19 cellular contexts compared by ENCODE assay signal in genomic region chrX:119389854-119390501, GRCh38. TPM values are rescaled to one million over a fixed set of nuclear protein-coding genes. Genes with fewer than 3 reads are reported as not detected.
DNase-seq lines count a peak whose midpoint lies in the region; ATAC-seq and TF ChIP-seq lines count a peak whose summit lies in the region.
"Had no signal": no experiment of that assay in that cellular context is flagged by ENCODE, and none has a peak within 500 bp of the region (broad histone marks: within the 10 kb centered on the region; RNA-seq: fewer than 3 reads in every experiment).

No MANE protein-coding gene starts in this region.

- H4K20me1 ChIP-seq in OCI-LY7 (ENCODE audit: insufficient read depth, low read length), result no peaks in the 10 kb centered on the region

- no peak overlapping the region for H3K9ac ChIP-seq in neuronal stem cell (ENCODE audit: low read depth, low read length, poor library complexity)
- H3K9ac ChIP-seq: parathyroid adenoma had no signal

- no peaks in the 10 kb centered on the region for H3K79me2 ChIP-seq in OCI-LY7 (ENCODE audit: insufficient read depth, low read depth, low read length)
- H3K79me2 ChIP-seq: parathyroid adenoma had no signal

- H4K8ac ChIP-seq in neuronal stem cell (ENCODE audit: low read depth, low read length), result no peak overlapping the region

- ATAC-seq in foreskin keratinocyte, result no peak
- ATAC-seq: esophagus mucosa, heart left ventricle had no signal

- H3K9me3 ChIP-seq in OCI-LY7 (ENCODE audit: low read length), result no peaks in the 10 kb centered on the region
- H3K9me3 ChIP-seq in neuronal stem cell (replicated peaks in 1 of 2; ENCODE audit: control insufficient read depth in 2 of 2, insufficient read depth in 1 of 2, low read depth in 1 of 2, low read length in 2 of 2), result no peaks in the 10 kb centered on the region
- H3K9me3 ChIP-seq: BE2C, tibial artery had no signal

- no peaks in the 10 kb centered on the region for H3K9me2 ChIP-seq in OCI-LY7 (ENCODE audit: insufficient read depth, low read length)

- H3K27me3 ChIP-seq in neuronal stem cell (ENCODE audit: control insufficient read depth in 3 of 3, insufficient read depth in 3 of 3, low read depth in 1 of 3, low read length in 3 of 3) (peaks cover 0 to 3% (median 0%) of the 10 kb centered on the region in 3 experiments), foreskin keratinocyte (no peaks in the 10 kb centered on the region)
- H3K27me3 ChIP-seq: BE2C, tibial artery had no signal

- H3K4me2 ChIP-seq in OCI-LY7 (ENCODE audit: low read length), result peak overlapping the region; percentile 20; the same call in 1 of the 2 replicates
- no peak overlapping the region for H3K4me2 ChIP-seq in neuronal stem cell (ENCODE audit: insufficient read depth, low read length, poor library complexity, severe bottlenecking)

- H3K79me1 ChIP-seq in neuronal stem cell (ENCODE audit: low read depth, low read length), result no peaks in the 10 kb centered on the region

- no peak overlapping the region for H2AK5ac ChIP-seq in neuronal stem cell (ENCODE audit: low read depth, low read length)

- no peak overlapping the region for H4K91ac ChIP-seq in neuronal stem cell (ENCODE audit: low read depth, low read length, poor library complexity)

- H3K27ac ChIP-seq in OCI-LY7 (ENCODE audit: low read depth, low read length, poor library complexity, severe bottlenecking) (no peak overlapping the region), neuronal stem cell (replicated peaks; ENCODE audit: low read length) (no peak overlapping the region), foreskin keratinocyte (no peak overlapping the region)
- H3K27ac ChIP-seq: heart left ventricle, parathyroid adenoma, tibial artery had no signal

- no peaks in the 10 kb centered on the region for H3K36me3 ChIP-seq in OCI-LY7 (ENCODE audit: insufficient read depth, low read length)
- no peaks in the 10 kb centered on the region for H3K36me3 ChIP-seq in neuronal stem cell (replicated peaks in 1 of 2; ENCODE audit: control insufficient read depth in 2 of 2, insufficient read depth in 2 of 2, low read length in 2 of 2)
- H3K36me3 ChIP-seq: BE2C, heart left ventricle, tibial artery had no signal

- no peak overlapping the region for H3K14ac ChIP-seq in neuronal stem cell (ENCODE audit: low read length)

- peak; percentile 34; the same call in 1 of the 2 replicates for TF ChIP-seq CTCF in OCI-LY7 (conservative IDR thresholded peaks at IDR 0.05; ENCODE audit: low read length)
- no peak for TF ChIP-seq CTCF in fibroblast of villous mesenchyme (IDR thresholded peaks at IDR 0.05; ENCODE audit: insufficient read depth, low read depth, low read length)
- no peak for TF ChIP-seq CTCF in foreskin keratinocyte (conservative IDR thresholded peaks at IDR 0.05)

- no peak overlapping the region for H3K23ac ChIP-seq in neuronal stem cell (ENCODE audit: low read depth, low read length, poor library complexity)

- no peak overlapping the region for H3K18ac ChIP-seq in neuronal stem cell (ENCODE audit: low read length)

- H3K4me1 ChIP-seq in OCI-LY7 (ENCODE audit: insufficient read depth, low read length, poor library complexity, severe bottlenecking) (no peaks in the 10 kb centered on the region), neuronal stem cell (ENCODE audit: control insufficient read depth in 2 of 2, insufficient read depth in 1 of 2, low read depth in 1 of 2, low read length in 2 of 2) (no peaks in the 10 kb centered on the region), foreskin keratinocyte (no peaks in the 10 kb centered on the region)
- H3K4me1 ChIP-seq: BE2C, heart left ventricle, parathyroid adenoma, tibial artery had no signal

- POLR2A ChIA-PET in HEK293T (lab: Yijun Ruan, JAX) (no interaction called here), OCI-LY7 (lab: Charles Lee) (interaction anchor here (0.6 kb wide), 1 partner anchor 271 kb away, joined by 3 read pairs; no protein-coding TSS in a partner anchor)

- H3K4ac ChIP-seq in neuronal stem cell (ENCODE audit: low read length), result no peak overlapping the region

- H2BK5ac ChIP-seq in neuronal stem cell (ENCODE audit: low read length), result no peak overlapping the region

- CTCF ChIA-PET in HEK293T (lab: Yijun Ruan, JAX) (interaction anchor here (0.6 to 1.2 kb wide), 3 partner anchors 28 to 122 kb away, joined by 3 to 6 read pairs (median 3); no protein-coding TSS in a partner anchor), OCI-LY7 (lab: Charles Lee; ENCODE audit: unreplicated experiment) (no interaction called here)

- no CpG with 5 or more reads among the region's 7 CpGs for WGBS in neuronal stem cell (ENCODE audit: extremely low coverage in 2 of 2, insufficient read length in 2 of 2, insufficient replicate concordance in 1 of 2), 2 donors

- no TSS peak for BruUV-seq in OCI-LY7 (replicated peaks; lab: Mats Ljungman, UMichigan)

- H2BK12ac ChIP-seq in neuronal stem cell (ENCODE audit: low read length), result no peak overlapping the region

- H3K4me3 ChIP-seq in OCI-LY7 (ENCODE audit: low read depth, low read length, poor library complexity, severe bottlenecking) (no peak overlapping the region), fibroblast of villous mesenchyme (ENCODE audit: low read depth, low read length) (peak overlapping the region; percentile 17), neuronal stem cell (ENCODE audit: low read length in 2 of 2) (no peak overlapping the region)
- H3K4me3 ChIP-seq: heart left ventricle, tibial artery had no signal

- intact Hi-C loops in OCI-LY7 (cut with micrococcal nuclease; ENCODE audit: unreplicated experiment), result no loop called here

- peak; percentile 61 for DNase-seq in HEK293T (ENCODE audit: extremely low spot score)
- no peak for DNase-seq in OCI-LY7 (ENCODE audit: low spot score)
- DNase-seq in fibroblast of villous mesenchyme (ENCODE audit: low read depth), result peak; percentile 6
- DNase-seq in neuronal stem cell (ENCODE audit: low spot score), result no peak
- DNase-seq in T-helper 1 cell, result no peak
- DNase-seq in NCI-H510A treated with DMSO at 0.1 percent for 48 hours (lab: John Stamatoyannopoulos, UW), result no peak
- no peak for DNase-seq in GDM1 (lab: John Stamatoyannopoulos, UW)
- no peak for DNase-seq in foreskin keratinocyte
- DNase-seq: activated CD4-positive, CD25-positive, alpha-beta regulatory T cell treated with anti-CD3 and anti-CD28 coated beads, Interleukin-2, amount 50 U/mL, for 72 hours; anterior cingulate cortex; BE2C; DMS 273 treated with DMSO at 0.1 percent for 48 hours; heart left ventricle; kidney; SHP77; T-helper 2 cell; tibial artery had no signal

- H2BK120ac ChIP-seq in neuronal stem cell (ENCODE audit: low read depth, low read length), result no peak overlapping the region

- H2BK15ac ChIP-seq in neuronal stem cell (ENCODE audit: low read length), result no peak overlapping the region

- H2AFZ ChIP-seq in OCI-LY7 (ENCODE audit: low read length) (0 out of 2 replicates have a peak overlapping the region, but pooled peaks have one; percentile 36), neuronal stem cell (ENCODE audit: low read length) (peak overlapping the region; percentile 47)
- H2AFZ ChIP-seq: parathyroid adenoma had no signal

TF ChIP-seq in HEK293T, 16 proteins besides CTCF, POLR2A, EP300 and RAD21:
- TF ChIP-seq ELF4 (IDR thresholded peaks at IDR 0.05) (no peak), ARNT (IDR thresholded peaks at IDR 0.05) (no peak), BHLHE40 (IDR thresholded peaks at IDR 0.05; ENCODE audit: borderline replicate concordance) (no peak), NFRKB (IDR thresholded peaks at IDR 0.05) (peak; percentile 38; the same call in 1 of the 2 replicates), SP1 (IDR thresholded peaks at IDR 0.05) (no peak), FOXK2 (IDR thresholded peaks at IDR 0.05) (no peak), CTBP1 (IDR thresholded peaks at IDR 0.05; ENCODE audit: borderline replicate concordance) (no peak), SUZ12 (IDR thresholded peaks at IDR 0.05) (no peak), L3MBTL2 (conservative IDR thresholded peaks at IDR 0.05) (peak; percentile 93), TARDBP (IDR thresholded peaks at IDR 0.05) (no peak), FOXA1 (IDR thresholded peaks at IDR 0.05) (no peak), FOXM1 (IDR thresholded peaks at IDR 0.05; ENCODE audit: borderline replicate concordance) (no peak), HDGF (IDR thresholded peaks at IDR 0.05; ENCODE audit: borderline replicate concordance) (no peak), ZNF384 (IDR thresholded peaks at IDR 0.05) (no peak), LEF1 (IDR thresholded peaks at IDR 0.05; ENCODE audit: borderline replicate concordance) (no peak)
- TF ChIP-seq, protein P1, sequence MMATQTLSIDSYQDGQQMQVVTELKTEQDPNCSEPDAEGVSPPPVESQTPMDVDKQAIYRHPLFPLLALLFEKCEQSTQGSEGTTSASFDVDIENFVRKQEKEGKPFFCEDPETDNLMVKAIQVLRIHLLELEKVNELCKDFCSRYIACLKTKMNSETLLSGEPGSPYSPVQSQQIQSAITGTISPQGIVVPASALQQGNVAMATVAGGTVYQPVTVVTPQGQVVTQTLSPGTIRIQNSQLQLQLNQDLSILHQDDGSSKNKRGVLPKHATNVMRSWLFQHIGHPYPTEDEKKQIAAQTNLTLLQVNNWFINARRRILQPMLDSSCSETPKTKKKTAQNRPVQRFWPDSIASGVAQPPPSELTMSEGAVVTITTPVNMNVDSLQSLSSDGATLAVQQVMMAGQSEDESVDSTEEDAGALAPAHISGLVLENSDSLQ (IDR thresholded peaks at IDR 0.05), result peak; percentile 75

RNA-seq across cellular contexts. Expression of gene SLC25A43, which starts 9.2 kb away (rescaled TPM):
- total RNA-seq in OCI-LY7 (2014; rRNA removed; shearing (Covaris generic)), result 10.6 and 13.7 TPM in 2 replicates
- total RNA-seq in OCI-LY7 (2022) (14.3 and 15.6 TPM in 2 replicates), fibroblast of villous mesenchyme (17.4 and 22.0 TPM in 2 replicates), foreskin keratinocyte (20.3 and 22.0 TPM in 2 replicates)
- 2.7 TPM for polyA plus RNA-seq in neuronal stem cell (2013, experiment 1 of 2)
- polyA plus RNA-seq in neuronal stem cell (2013, experiment 2 of 2), result 3.1 TPM
- 13.9 TPM in 2 replicates for polyA plus RNA-seq in foreskin keratinocyte

Comparison
In these comparisons a context has a peak if more than half of its experiments do, and no peak if none do; other contexts are left out.
1. DNase-seq: peak in HEK293T (single experiment) and fibroblast of villous mesenchyme (single experiment); none in OCI-LY7 (single experiment), neuronal stem cell (single experiment), T-helper 1 cell (0 of 5), NCI-H510A treated with DMSO at 0.1 percent for 48 hours (single experiment), GDM1 (single experiment) and foreskin keratinocyte (0 of 2).